ENCODE assay signal across 7 cellular contexts in the genomic region with DNA sequence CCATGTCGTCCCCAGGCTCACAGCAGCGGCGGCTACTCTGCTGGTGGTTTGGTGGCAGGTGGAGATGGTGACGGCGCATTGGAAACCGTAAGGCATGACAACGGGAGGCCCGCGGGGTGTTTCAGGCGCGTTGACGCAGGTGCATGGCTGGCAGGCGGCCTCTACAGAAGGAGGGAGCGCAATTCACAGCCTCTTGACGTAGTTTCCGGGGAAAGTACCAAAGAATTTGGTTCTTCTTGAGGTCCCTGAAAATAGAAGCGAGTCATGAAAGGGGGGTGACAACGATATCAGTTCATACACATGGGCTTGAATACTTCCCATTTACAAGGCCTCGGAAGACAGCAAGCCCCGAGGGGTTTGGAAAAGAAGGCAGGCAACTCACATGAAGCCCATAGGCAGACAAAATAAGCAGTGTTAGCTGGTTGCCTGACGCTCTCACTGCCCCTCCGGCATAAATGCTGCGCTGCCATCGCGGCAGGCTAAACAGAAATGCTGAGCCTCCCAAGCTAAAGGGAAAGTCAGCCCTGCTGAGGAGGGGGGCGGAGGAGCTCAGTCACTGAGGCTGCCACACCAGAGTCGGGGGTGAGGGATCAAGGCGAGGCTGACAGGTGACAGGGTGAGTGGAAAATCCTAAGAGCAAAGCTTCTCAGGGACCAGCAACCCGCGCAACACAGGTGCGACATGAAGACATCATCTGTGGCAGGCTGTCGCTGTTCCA. TPM values are rescaled to one million over a fixed set of nuclear protein-coding genes. Genes with fewer than 3 reads are reported as not detected.
DNase-seq lines count a peak whose midpoint lies in the region; ATAC-seq, FAIRE-seq and TF ChIP-seq lines count a peak whose summit lies in the region.

No MANE protein-coding gene starts in this region.

- peak; percentile 28 to 45 for DNase-seq in activated CD8-positive, alpha-beta memory T cell treated with anti-CD3 and anti-CD28 coated beads for 1 hour (ENCODE audit: extremely low read depth in 1 of 2, low read depth in 1 of 2)
- DNase-seq in right atrium auricular region (ENCODE audit: low spot score): no peak
- DNase-seq in stimulated activated CD8-positive, alpha-beta memory T cell treated with anti-CD3 and anti-CD28 coated beads, Interleukin-12 subunit alpha, Interleukin-12 subunit beta, amount 100 ng/mL, for 1 hour (ENCODE audit: low read depth): peak; percentile 35
- no peak for DNase-seq in GM03348 (ENCODE audit: low spot score)
- DNase-seq in H54 (ENCODE audit: insufficient read length, low spot score): no peak

- H3K36me3 ChIP-seq in right atrium auricular region: peaks cover 24% of the 10 kb centered on the region

- no peaks in the 10 kb centered on the region for H3K27me3 ChIP-seq in right atrium auricular region

- FAIRE-seq in H54 (lab: Jason Lieb, UNC): no peak

- no peak overlapping the region for H3K4me3 ChIP-seq in right atrium auricular region

- no peak for TF ChIP-seq CTCF in right atrium auricular region (IDR thresholded peaks at IDR 0.05)

- ATAC-seq in GM19351 (IDR thresholded peaks at IDR 0.05; ENCODE audit: unreplicated experiment): peak; percentile 97
- ATAC-seq in HG03139 (IDR thresholded peaks at IDR 0.05; ENCODE audit: unreplicated experiment): peak; percentile 96

- no peaks in the 10 kb centered on the region for H3K9me3 ChIP-seq in right atrium auricular region

- peak overlapping the region; percentile 46 to 67 for H3K27ac ChIP-seq in right atrium auricular region

- peaks cover 0 to 14% of the 10 kb centered on the region in 2 donors for H3K4me1 ChIP-seq in right atrium auricular region

- TF ChIP-seq POLR2A in H54 (IDR thresholded peaks at IDR 0.05; ENCODE audit: low read depth, low read length): no peak

RNA-seq across cellular contexts. Expression of a gene that starts 52.3 kb away (rescaled TPM):
- total RNA-seq in right atrium auricular region: 100 to 1,000 TPM; 476 to 783 TPM

Comparison
In these comparisons a context has a peak if more than half of its experiments do, and no peak if none do; other contexts are left out.
1. DNase-seq: peak in activated CD8-positive, alpha-beta memory T cell treated with anti-CD3 and anti-CD28 coated beads for 1 hour (2 of 2) and stimulated activated CD8-positive, alpha-beta memory T cell treated with anti-CD3 and anti-CD28 coated beads, Interleukin-12 subunit alpha, Interleukin-12 subunit beta, amount 100 ng/mL, for 1 hour (single experiment); none in right atrium auricular region (single experiment), GM03348 (single experiment) and H54 (single experiment).